ENCODE assay signal across 12 cellular contexts in genomic region chr5:56409331-56410190, GRCh38.
DNase-seq lines count a peak whose midpoint lies in the region; ATAC-seq and TF ChIP-seq lines count a peak whose summit lies in the region.
"Had no signal": no experiment of that assay in that cellular context is flagged by ENCODE, and none has a peak within 500 bp of the region (broad histone marks: within the 10 kb centered on the region; RNA-seq: fewer than 3 reads in every experiment).

No MANE protein-coding gene starts in this region.

- TF ChIP-seq CTCF in epithelial cell of esophagus (IDR thresholded peaks at IDR 0.05; ENCODE audit: insufficient read depth, low read depth, low read length, missing control alignments), result no peak
- TF ChIP-seq CTCF in omental fat pad (IDR thresholded peaks at IDR 0.05), result no peak
- no peak for TF ChIP-seq CTCF in GM13977 (IDR thresholded peaks at IDR 0.05; ENCODE audit: extremely low read depth, insufficient read depth, missing control alignments)

- in situ Hi-C loops in Caki2 (cut with HindIII; ENCODE audit: low pct_unique_long_range_greater_than_20kb, low sequenced_read_pairs) (no loop called here), GM13977 (cut with MboI; ENCODE audit: low pct_unique_long_range_greater_than_20kb, low sequenced_read_pairs, unreplicated experiment) (no loop called here)

- H3K4me3 ChIP-seq in epithelial cell of esophagus (ENCODE audit: low read length), result no peak overlapping the region

- peak; percentile 89 for ATAC-seq in omental fat pad (ENCODE audit: low FRiP score)
- ATAC-seq: natural killer cell treated with Interleukin-12 subunit alpha and Interleukin-12 subunit beta and Interleukin-15 and Interleukin-18, amount 100 ng/mL, for 72 hours; stimulated activated naive CD8-positive, alpha-beta T cell treated with anti-CD3 and anti-CD28 coated beads, Interleukin-15, Interleukin-2, amounts not matched to agents 100 U/mL and 50 U/mL, for 24 hours had no signal

- DNase-seq in Caki2 (ENCODE audit: low read depth) (peak; percentile 16), NCI-H446 (lab: John Stamatoyannopoulos, UW) (peak; percentile 66 to 87), epithelial cell of esophagus (ENCODE audit: low read depth) (peak; percentile 88), omental fat pad (ENCODE audit: low spot score) (no peak), GM13977 (ENCODE audit: low spot score) (no peak), NCI-H1092 (lab: John Stamatoyannopoulos, UW) (no peak), NCI-H1105 treated with DMSO at 0.1 percent for 48 hours (lab: John Stamatoyannopoulos, UW) (no peak)
- no peak for DNase-seq in activated naive CD4-positive, alpha-beta T cell (lab: John Stamatoyannopoulos, UW)
- DNase-seq: activated CD4-positive, alpha-beta T cell treated with anti-CD3 and anti-CD28 coated beads, Interleukin-2, amount 10 ng/mL, durations not matched to agents 7 days and 5 days; NCI-H526; stimulated activated naive CD8-positive, alpha-beta T cell treated with anti-CD3 and anti-CD28 coated beads, Interleukin-15, Interleukin-2, amounts not matched to agents 100 U/mL and 50 U/mL, for 24 hours had no signal

Comparison
In these comparisons a context has a peak if more than half of its experiments do, and no peak if none do; other contexts are left out.
1. DNase-seq: peak in Caki2 (single experiment), NCI-H446 (2 of 2) and epithelial cell of esophagus (single experiment); none in omental fat pad (single experiment), GM13977 (single experiment), NCI-H1092 (single experiment), NCI-H1105 treated with DMSO at 0.1 percent for 48 hours (single experiment) and activated naive CD4-positive, alpha-beta T cell (0 of 4).